Comparison of ENCODE assay signal across 21 cellular contexts in the genomic region with DNA sequence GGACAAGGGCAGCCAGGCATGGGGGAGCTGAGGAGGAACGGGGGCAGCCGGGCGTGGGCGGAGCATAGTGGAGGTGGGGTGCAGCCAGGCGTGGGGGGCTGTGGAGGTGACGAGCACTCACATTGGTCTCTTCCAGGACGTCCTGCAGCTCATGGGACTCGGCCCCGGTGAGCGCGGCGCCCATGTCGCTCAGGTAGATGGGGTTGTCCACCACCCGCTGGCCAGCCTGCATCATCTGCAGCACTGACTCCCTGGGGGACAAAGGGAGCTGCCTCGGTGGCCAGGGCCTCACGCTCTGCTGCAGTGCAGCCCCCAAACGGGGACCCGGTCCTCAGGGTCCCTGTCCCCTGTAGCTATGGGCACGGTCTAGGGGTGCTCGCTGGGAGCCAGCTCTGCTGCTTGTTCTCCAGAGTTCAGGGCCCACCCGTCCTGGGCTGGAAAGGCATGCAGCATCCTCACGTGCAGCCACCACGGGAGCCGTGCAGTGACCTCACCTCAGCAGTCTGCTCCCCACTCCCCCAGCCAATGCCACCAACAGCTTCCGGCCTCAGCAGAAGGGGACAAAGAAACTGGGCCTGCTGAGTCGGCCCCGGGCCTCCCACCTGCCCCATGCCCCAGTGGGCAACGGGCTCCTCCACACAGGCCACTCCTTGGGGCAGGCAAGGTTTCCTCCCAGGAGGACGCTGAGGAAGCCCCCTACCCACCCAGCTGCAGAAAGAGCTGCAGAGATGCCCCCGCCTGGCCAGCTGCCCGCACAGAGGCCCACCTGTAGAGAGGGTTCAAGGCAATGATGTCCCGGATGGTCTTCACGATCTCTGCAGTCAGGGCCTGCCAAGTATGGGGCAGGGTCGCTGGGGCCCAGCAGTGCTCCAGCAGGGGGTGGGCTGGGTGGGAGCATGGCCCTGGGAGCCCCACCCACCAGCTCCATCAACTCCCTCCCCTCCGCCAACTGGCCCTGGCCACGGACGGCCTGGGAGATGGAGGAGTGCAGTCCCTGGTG. TPM values are rescaled to one million over a fixed set of nuclear protein-coding genes. Genes with fewer than 3 reads are reported as not detected.
"Had no signal": no experiment of that assay in that cellular context is flagged by ENCODE, and none has a peak within 500 bp of the region (broad histone marks: within the 10 kb centered on the region; RNA-seq: fewer than 3 reads in every experiment).

No MANE protein-coding gene starts in this region.

- H3K9me3 Mint-ChIP-seq: activated T-cell treated with anti-CD3 and anti-CD28 coated beads, Interleukin-2, amount 50 U/mL, for 4 hours; natural killer cell had no signal

- H3K4me3 ChIP-seq: esophagus muscularis mucosa, psoas muscle, right lobe of liver, spleen, upper lobe of left lung had no signal

- H3K4me3 Mint-ChIP-seq: activated CD8-positive, alpha-beta memory T cell treated with anti-CD3 and anti-CD28 coated beads, Interleukin-2, amount 10 ng/mL, durations not matched to agents 7 days and 5 days; activated T-cell treated with anti-CD3 and anti-CD28 coated beads, Interleukin-2, amount 50 U/mL, for 4 hours; endodermal cell; natural killer cell had no signal

- H3K27me3 Mint-ChIP-seq: activated CD8-positive, alpha-beta memory T cell treated with anti-CD3 and anti-CD28 coated beads, Interleukin-2, amount 10 ng/mL, durations not matched to agents 7 days and 5 days had no signal

- ATAC-seq: activated CD4-positive, CD25-positive, alpha-beta regulatory T cell treated with anti-CD3 and anti-CD28 coated beads, Interleukin-2, amount 50 U/mL, for 24 hours; activated CD8-positive, alpha-beta memory T cell treated with anti-CD3 and anti-CD28 coated beads, Interleukin-2, amount 10 ng/mL, durations not matched to agents 7 days and 5 days; activated T-cell treated with anti-CD3 and anti-CD28 coated beads, Interleukin-2, amount 50 U/mL, for 4 hours; natural killer cell had no signal

- H3K27ac Mint-ChIP-seq: activated CD8-positive, alpha-beta memory T cell treated with anti-CD3 and anti-CD28 coated beads, Interleukin-2, amount 10 ng/mL, durations not matched to agents 7 days and 5 days; endodermal cell; natural killer cell had no signal

- H3K4me1 Mint-ChIP-seq: activated CD8-positive, alpha-beta memory T cell treated with anti-CD3 and anti-CD28 coated beads, Interleukin-2, amount 10 ng/mL, durations not matched to agents 7 days and 5 days; endodermal cell had no signal

- H3K4me1 ChIP-seq: esophagus muscularis mucosa, psoas muscle, right lobe of liver, spleen, upper lobe of left lung had no signal

- H3K36me3 Mint-ChIP-seq: natural killer cell had no signal

- H3K9me3 ChIP-seq: esophagus muscularis mucosa, psoas muscle, right lobe of liver, spleen, upper lobe of left lung had no signal

- H3K27ac ChIP-seq: esophagus muscularis mucosa, psoas muscle, right lobe of liver, spleen, upper lobe of left lung had no signal

- H3K27me3 ChIP-seq: esophagus muscularis mucosa, right lobe of liver, spleen, upper lobe of left lung had no signal

- DNase-seq: activated CD8-positive, alpha-beta memory T cell treated with anti-CD3 and anti-CD28 coated beads, Interleukin-2, amount 10 ng/mL, durations not matched to agents 7 days and 5 days; activated T-cell treated with anti-CD3 and anti-CD28 coated beads, Interleukin-2, amount 50 U/mL, for 4 hours; central memory CD4-positive, alpha-beta T cell; dermis blood vessel endothelial cell; endodermal cell; glutamatergic neuron; natural killer cell; nucleus accumbens; right lobe of liver; spleen; stimulated activated CD4-positive, alpha-beta T cell treated with anti-CD3 and anti-CD28 coated beads, Interleukin-1b, Interleukin-23, amount 100 ng/mL, for 48 hours; stimulated activated naive CD4-positive, alpha-beta T cell treated with Interleukin-2 at 50 U/mL for 16 hours; T-helper 2 cell had no signal

RNA-seq across cellular contexts. Expression of gene CATSPERD, which starts 12.6 kb away (rescaled TPM):
- total RNA-seq: activated CD8-positive, alpha-beta memory T cell treated with anti-CD3 and anti-CD28 coated beads, Interleukin-2, amount 10 ng/mL, durations not matched to agents 7 days and 5 days; activated T-cell treated with anti-CD3 and anti-CD28 coated beads, Interleukin-2, amount 50 U/mL, for 4 hours; dermis blood vessel endothelial cell; endodermal cell; fibroblast of villous mesenchyme; lung microvascular endothelial cell; mononuclear cell; natural killer cell; psoas muscle; right lobe of liver; spleen had no signal
- polyA plus RNA-seq: adipose tissue, psoas muscle, spleen had no signal
